Comparison of ENCODE assay signal across 1 cellular context in genomic region chr3:194749631-194750271, GRCh38.
TF ChIP-seq lines count a peak whose summit lies in the region.

No MANE protein-coding gene starts in this region.

TF ChIP-seq in HepG2, 621 proteins besides CTCF, POLR2A, EP300 and RAD21 (continued from another document and continues in another):
- TF ChIP-seq STAT6 (CRISPR knock-in tag; IDR thresholded peaks at IDR 0.05; ENCODE audit: borderline replicate concordance) (peak; percentile 87; the same call in 1 of the 2 replicates), GMEB2 (CRISPR knock-in tag; IDR thresholded peaks at IDR 0.05; ENCODE audit: low read depth) (no peak), ZNF350 (CRISPR knock-in tag; IDR thresholded peaks at IDR 0.05; ENCODE audit: borderline replicate concordance, low read depth) (peak; percentile 87; the same call in 1 of the 2 replicates), GMEB1 (CRISPR knock-in tag; IDR thresholded peaks at IDR 0.05; ENCODE audit: borderline replicate concordance) (peak; percentile 57; the same call in 1 of the 2 replicates), ZNF431 (CRISPR knock-in tag; IDR thresholded peaks at IDR 0.05; ENCODE audit: borderline replicate concordance, low read depth) (peak; percentile 71; the same call in 1 of the 2 replicates), SNAPC2 (CRISPR knock-in tag; IDR thresholded peaks at IDR 0.05) (peak; percentile 53; the same call in 1 of the 2 replicates), FOXM1 (CRISPR knock-in tag; IDR thresholded peaks at IDR 0.05) (no peak), ZNF746 (CRISPR knock-in tag; IDR thresholded peaks at IDR 0.05) (0 out of 2 replicates have a peak, but pooled peaks have one; percentile 63), ZBTB14 (CRISPR knock-in tag; IDR thresholded peaks at IDR 0.05) (no peak), RXRB (CRISPR knock-in tag; IDR thresholded peaks at IDR 0.05; ENCODE audit: borderline replicate concordance) (peak; percentile 97), ZNF563 (CRISPR knock-in tag; IDR thresholded peaks at IDR 0.05) (peak; percentile 85; the same call in 1 of the 2 replicates), ATF5 (CRISPR knock-in tag; IDR thresholded peaks at IDR 0.05; ENCODE audit: low read depth) (no peak), NR0B2 (CRISPR knock-in tag; IDR thresholded peaks at IDR 0.05) (no peak), ZNF407 (CRISPR knock-in tag; IDR thresholded peaks at IDR 0.05; ENCODE audit: not compliant biosample characterization) (peak; percentile 38), CHCHD3 (CRISPR knock-in tag; IDR thresholded peaks at IDR 0.05) (no peak), TFDP2 (CRISPR knock-in tag; IDR thresholded peaks at IDR 0.05) (no peak), FOXA1 (IDR thresholded peaks at IDR 0.05) (no peak), FOXA1 (CRISPR knock-in tag; IDR thresholded peaks at IDR 0.05) (peak; percentile 89), NFAT5 (CRISPR knock-in tag; IDR thresholded peaks at IDR 0.05) (no peak), BRD4 (CRISPR knock-in tag; IDR thresholded peaks at IDR 0.05) (no peak), YEATS2 (CRISPR knock-in tag; IDR thresholded peaks at IDR 0.05; ENCODE audit: borderline replicate concordance) (0 out of 2 replicates have a peak, but pooled peaks have one; percentile 55), ZNF224 (CRISPR knock-in tag; IDR thresholded peaks at IDR 0.05) (0 out of 2 replicates have a peak, but pooled peaks have one; percentile 83), SRSF1 (optimal IDR thresholded peaks at IDR 0.05; ENCODE audit: low read depth, low read length) (no peak), ZNF282 (IDR thresholded peaks at IDR 0.05; ENCODE audit: partially characterized antibody) (no peak), NCOR1 (IDR thresholded peaks at IDR 0.05; ENCODE audit: borderline replicate concordance, low read length) (peak; percentile 44; the same call in 1 of the 2 replicates), PAF1 (CRISPR knock-in tag; IDR thresholded peaks at IDR 0.05) (no peak)
